Comparison of ENCODE assay signal across 8 cellular contexts in the genomic region with DNA sequence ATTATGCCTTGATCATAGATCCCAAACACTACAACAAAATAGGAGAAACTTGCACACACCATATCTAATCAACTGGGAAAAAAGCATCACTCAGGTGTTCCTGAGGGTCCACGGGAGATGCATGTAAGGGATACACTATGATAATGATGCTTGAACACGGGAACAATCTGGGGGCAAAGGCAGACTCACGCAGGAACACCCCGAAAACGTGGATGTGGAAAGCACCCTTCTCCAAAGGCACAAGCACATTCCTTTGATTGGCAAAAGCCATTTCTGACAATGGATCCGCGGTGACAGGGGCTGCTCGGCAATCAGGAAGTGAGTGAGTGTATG. TPM values are rescaled to one million over a fixed set of nuclear protein-coding genes. Genes with fewer than 3 reads are reported as not detected.
DNase-seq lines count a peak whose midpoint lies in the region; ATAC-seq, FAIRE-seq and TF ChIP-seq lines count a peak whose summit lies in the region.

No MANE protein-coding gene starts in this region.

- H3K4me3 Mint-ChIP-seq in activated naive CD4-positive, alpha-beta T cell treated with anti-CD3 and anti-CD28 coated beads, Interleukin-2, amount 10 ng/mL, durations not matched to agents 7 days and 5 days, result peak overlapping the region; percentile 94
- H3K4me3 Mint-ChIP-seq in stimulated activated naive CD8-positive, alpha-beta T cell treated with anti-CD3 and anti-CD28 coated beads, Interleukin-15, amount 100 ng/mL, for 72 hours, result peak overlapping the region; percentile 79 to 91

- dilution Hi-C loops in keratinocyte (cut with MboI; ENCODE audit: extremely low pct_ligation_motif_present, low sequenced_read_pairs), result no loop called here

- peaks cover 64% of the 10 kb centered on the region for H3K4me1 Mint-ChIP-seq in activated naive CD4-positive, alpha-beta T cell treated with anti-CD3 and anti-CD28 coated beads, Interleukin-2, amount 10 ng/mL, durations not matched to agents 7 days and 5 days
- peaks cover 54% of the 10 kb centered on the region for H3K4me1 Mint-ChIP-seq in stimulated activated naive CD8-positive, alpha-beta T cell treated with anti-CD3 and anti-CD28 coated beads, Interleukin-15, amount 100 ng/mL, for 72 hours

- peaks cover 28% of the 10 kb centered on the region for H3K36me3 Mint-ChIP-seq in activated naive CD4-positive, alpha-beta T cell treated with anti-CD3 and anti-CD28 coated beads, Interleukin-2, amount 10 ng/mL, durations not matched to agents 7 days and 5 days

- no peak for ATAC-seq in stimulated activated naive CD8-positive, alpha-beta T cell treated with anti-CD3 and anti-CD28 coated beads, Interleukin-15, amount 100 ng/mL, for 72 hours
- no peak for ATAC-seq in GM21576 (IDR thresholded peaks at IDR 0.05; ENCODE audit: unreplicated experiment)

- no peaks in the 10 kb centered on the region for H3K36me3 ChIP-seq in keratinocyte (ENCODE audit: control insufficient read depth in 2 of 2, extremely low read depth in 1 of 2, insufficient read depth in 2 of 2, low read length in 2 of 2)

- H3K79me2 ChIP-seq in keratinocyte (ENCODE audit: control insufficient read depth, insufficient read depth, low read length), result peaks cover 50% of the 10 kb centered on the region

- H3K4me1 ChIP-seq in keratinocyte (ENCODE audit: control insufficient read depth, extremely low read depth, insufficient read depth, low read length), result peaks cover 30% of the 10 kb centered on the region

- H3K27ac ChIP-seq in AG04450 (ENCODE audit: low read depth, low read length) (no peak overlapping the region), keratinocyte (ENCODE audit: control insufficient read depth, insufficient read depth, low read length) (peak overlapping the region; percentile 26)

- DNase-seq in AG04450 (ENCODE audit: low read depth, low spot score) (no peak), HCEC 1CT (peak; percentile 42), keratinocyte (ENCODE audit: low read depth, low spot score) (no peak), SKM-1 treated with dmso at 0.1 percent for 144 hours (lab: John Stamatoyannopoulos, UW; ENCODE audit: unreplicated experiment) (no peak), putamen (ENCODE audit: low spot score) (no peak)
- no peak for DNase-seq in activated naive CD4-positive, alpha-beta T cell treated with anti-CD3 and anti-CD28 coated beads, Interleukin-2, amount 10 ng/mL, durations not matched to agents 7 days and 5 days
- DNase-seq in stimulated activated naive CD8-positive, alpha-beta T cell treated with anti-CD3 and anti-CD28 coated beads, Interleukin-15, amount 100 ng/mL, for 72 hours, result no peak

- FAIRE-seq in keratinocyte (lab: Jason Lieb, UNC), result no peak

- POLR2A ChIA-PET in AG04450 (lab: Yijun Ruan, JAX), result no interaction called here

- H3K4me2 ChIP-seq in keratinocyte (ENCODE audit: control insufficient read depth, extremely low read depth, insufficient read depth, low read depth, low read length), result peak overlapping the region; percentile 74

- peak overlapping the region; percentile 98 for H3K27ac Mint-ChIP-seq in activated naive CD4-positive, alpha-beta T cell treated with anti-CD3 and anti-CD28 coated beads, Interleukin-2, amount 10 ng/mL, durations not matched to agents 7 days and 5 days
- H3K27ac Mint-ChIP-seq in stimulated activated naive CD8-positive, alpha-beta T cell treated with anti-CD3 and anti-CD28 coated beads, Interleukin-15, amount 100 ng/mL, for 72 hours, result peak overlapping the region; percentile 82 to 95

- H3K27me3 Mint-ChIP-seq in activated naive CD4-positive, alpha-beta T cell treated with anti-CD3 and anti-CD28 coated beads, Interleukin-2, amount 10 ng/mL, durations not matched to agents 7 days and 5 days, result peaks cover 3% of the 10 kb centered on the region
- no peaks in the 10 kb centered on the region for H3K27me3 Mint-ChIP-seq in stimulated activated naive CD8-positive, alpha-beta T cell treated with anti-CD3 and anti-CD28 coated beads, Interleukin-15, amount 100 ng/mL, for 72 hours

- TF ChIP-seq CTCF in AG04450 (IDR thresholded peaks at IDR 0.05; ENCODE audit: low read depth, low read length), result no peak
- no peak for TF ChIP-seq CTCF in keratinocyte (optimal IDR thresholded peaks at IDR 0.05 in 1 of 3, IDR thresholded peaks at IDR 0.05 in 1 of 3, conservative IDR thresholded peaks at IDR 0.05 in 1 of 3; ENCODE audit: extremely low read depth in 1 of 3, insufficient read depth in 2 of 3, low read length in 3 of 3)

- H3K4me3 ChIP-seq in AG04450 (ENCODE audit: low read depth, low read length), result peak overlapping the region; percentile 89
- peak overlapping the region; percentile 72 to 94 (median 78) for H3K4me3 ChIP-seq in keratinocyte (ENCODE audit: control insufficient read depth in 2 of 3, extremely low read depth in 1 of 3, insufficient read depth in 2 of 3, low read depth in 1 of 3, low read length in 3 of 3)

- H3K9me3 ChIP-seq in AG04450 (ENCODE audit: control insufficient read depth, insufficient read depth, low read length), result no peaks in the 10 kb centered on the region
- no peaks in the 10 kb centered on the region for H3K9me3 ChIP-seq in keratinocyte (ENCODE audit: control insufficient read depth, low read depth, low read length)

- peak overlapping the region; percentile 61 for H2AFZ ChIP-seq in keratinocyte (ENCODE audit: control insufficient read depth, low read length)

- H4K20me1 ChIP-seq in keratinocyte (ENCODE audit: control insufficient read depth, extremely low read depth, insufficient read depth, low read length), result no peaks in the 10 kb centered on the region

- peaks cover 3% of the 10 kb centered on the region for H3K9me1 ChIP-seq in keratinocyte (ENCODE audit: control insufficient read depth, extremely low read depth, insufficient read depth, low read length)

- CTCF ChIA-PET in AG04450 (lab: Charles Lee), result interaction anchor here (0.6 to 1.3 kb wide), 2 partner anchors 13 to 74 kb away, joined by 3 to 4 read pairs; no protein-coding TSS in a partner anchor
- CTCF ChIA-PET in activated naive CD4-positive, alpha-beta T cell treated with anti-CD3 and anti-CD28 coated beads, Interleukin-2, amount 10 ng/mL, durations not matched to agents 7 days and 5 days (lab: Charles Lee), result interaction anchor here (1.2 to 4.4 kb wide), 2 partner anchors 11 to 19 kb away, joined by 3 to 22 read pairs; no protein-coding TSS in a partner anchor

- H3K27me3 ChIP-seq in AG04450 (ENCODE audit: control insufficient read depth, insufficient read depth, low read length) (no peaks in the 10 kb centered on the region), keratinocyte (ENCODE audit: control insufficient read depth, extremely low read depth, insufficient read depth, low read length) (no peaks in the 10 kb centered on the region)

- H3K9ac ChIP-seq in keratinocyte (ENCODE audit: control insufficient read depth, extremely low read depth, insufficient read depth, low read length), result peak overlapping the region; percentile 87

- no peaks in the 10 kb centered on the region for H3K9me3 Mint-ChIP-seq in activated naive CD4-positive, alpha-beta T cell treated with anti-CD3 and anti-CD28 coated beads, Interleukin-2, amount 10 ng/mL, durations not matched to agents 7 days and 5 days
- no peaks in the 10 kb centered on the region for H3K9me3 Mint-ChIP-seq in stimulated activated naive CD8-positive, alpha-beta T cell treated with anti-CD3 and anti-CD28 coated beads, Interleukin-15, amount 100 ng/mL, for 72 hours

RNA-seq across cellular contexts. Expression of a gene that starts 1.3 kb away (rescaled TPM):
- polyA plus RNA-seq in AG04450 (2011; rRNA removed) (7.5 and 9.0 TPM in 2 replicates), keratinocyte (5.1 to 8.9 TPM (median 8.5 TPM) in 3 replicates)
- polyA minus RNA-seq in AG04450 (2011; rRNA and poly(A)+ RNA removed), result 22.5 and 28.9 TPM in 2 replicates
- 3.9 TPM for polyA plus RNA-seq in keratinocyte (2011; ENCODE audit: low read depth)
- polyA plus RNA-seq in keratinocyte (2011; cell fraction: cytosol; rRNA removed), result 3.6 and 4.8 TPM in 2 replicates
- polyA plus RNA-seq in keratinocyte (2011; cell fraction: nucleus; rRNA removed), result 12.3 and 12.9 TPM in 2 replicates
- 4.7 and 5.8 TPM in 2 replicates for polyA plus RNA-seq in keratinocyte (2012; ENCODE audit: low replicate concordance)
- polyA minus RNA-seq in keratinocyte, result 12.7 to 19.0 TPM (median 12.9 TPM) in 3 replicates
- 9.4 TPM for polyA minus RNA-seq in keratinocyte (2011; cell fraction: cytosol; rRNA and poly(A)+ RNA removed)
- 11.8 and 22.0 TPM in 2 replicates for polyA minus RNA-seq in keratinocyte (2011; cell fraction: nucleus; rRNA and poly(A)+ RNA removed)

RNA-seq across cellular contexts. Expression of a gene that starts 53.9 kb away (rescaled TPM):
- polyA plus RNA-seq in AG04450 (2011; rRNA removed) (228 and 263 TPM in 2 replicates), keratinocyte (286 to 500 TPM (median 395 TPM) in 3 replicates)
- polyA minus RNA-seq in AG04450 (2011; rRNA and poly(A)+ RNA removed), result 226 and 234 TPM in 2 replicates
- 64.7 TPM for polyA plus RNA-seq in keratinocyte (2011; ENCODE audit: low read depth)
- polyA plus RNA-seq in keratinocyte (2011; cell fraction: cytosol; rRNA removed), result 292 and 405 TPM in 2 replicates
- polyA plus RNA-seq in keratinocyte (2011; cell fraction: nucleus; rRNA removed), result 226 and 261 TPM in 2 replicates
- polyA plus RNA-seq in keratinocyte (2012; ENCODE audit: low replicate concordance), result 214 and 335 TPM in 2 replicates
- polyA minus RNA-seq in keratinocyte, result 298 to 579 TPM (median 485 TPM) in 3 replicates
- polyA minus RNA-seq in keratinocyte (2011; cell fraction: cytosol; rRNA and poly(A)+ RNA removed), result 149 TPM
- 51.4 and 112 TPM in 2 replicates for polyA minus RNA-seq in keratinocyte (2011; cell fraction: nucleus; rRNA and poly(A)+ RNA removed)
